In genomic region chr6:80457044-80457933, GRCh38 we compare ENCODE assay signal across 8 cellular contexts.
A peak's percentile ranks its signal among the peaks of the same experiment; 100 is the strongest.
DNase-seq lines count a peak whose midpoint lies in the region; ATAC-seq, FAIRE-seq and TF ChIP-seq lines count a peak whose summit lies in the region.

No MANE protein-coding gene starts in this region.

- TF ChIP-seq EP300 in K562 (IDR thresholded peaks at IDR 0.05; ENCODE audit: low read length) (no peak), stomach (IDR thresholded peaks at IDR 0.05) (no peak)

- no TSS peak for BruUV-seq in K562 (replicated peaks; lab: Mats Ljungman, UMichigan)

- peak; percentile 50 for DNase-seq in HK-2 (ENCODE audit: unreplicated experiment)
- DNase-seq in K562 (ENCODE audit: extremely low read depth in 1 of 4, low spot score in 3 of 4): no peak
- DNase-seq in hippocampal formation (lab: John Stamatoyannopoulos, UW): peak; percentile 44 to 73
- peak; percentile 60 for DNase-seq in stomach
- no peak for DNase-seq in HT-29 (ENCODE audit: low spot score)
- no peak for DNase-seq in activated CD4-positive, alpha-beta T cell treated with anti-CD3 and anti-CD28 coated beads, Interleukin-2, amount 50 U/mL, for 1 hour
- DNase-seq in RPMI8226: no peak

- no peak overlapping the region for H3K4me2 ChIP-seq in K562 (ENCODE audit: insufficient read depth, low read length)

- no peaks in the 10 kb centered on the region for H3K27me3 ChIP-seq in K562 (ENCODE audit: control insufficient read depth in 2 of 2, insufficient read depth in 2 of 2, low read length in 2 of 2)
- H3K27me3 ChIP-seq in stomach: no peaks in the 10 kb centered on the region

- TF ChIP-seq RAD21 in K562 (CRISPR knock-in tag; conservative IDR thresholded peaks at IDR 0.05 in 1 of 2, IDR thresholded peaks at IDR 0.05 in 1 of 2): no peak

- H4K20me1 ChIP-seq in K562 (replicated peaks; ENCODE audit: control insufficient read depth, insufficient read depth, low read length): no peaks in the 10 kb centered on the region

- no peaks in the 10 kb centered on the region for H3K9me3 ChIP-seq in K562 (replicated peaks; ENCODE audit: control insufficient read depth, insufficient read depth, low read depth, low read length)
- H3K9me3 ChIP-seq in stomach: no peaks in the 10 kb centered on the region

- no peaks in the 10 kb centered on the region for H3K9me1 ChIP-seq in K562 (ENCODE audit: control insufficient read depth, insufficient read depth, low read length)

- H2AFZ ChIP-seq in K562 (ENCODE audit: low read depth, low read length): no peak overlapping the region

- intact Hi-C loops in K562 (cut with micrococcal nuclease) (no loop called here), stomach (cut with DNase I; ENCODE audit: low total_unique reads) (no loop called here)

- H3K36me3 ChIP-seq in K562 (ENCODE audit: control insufficient read depth, insufficient read depth, low read length) (no peaks in the 10 kb centered on the region), stomach (no peaks in the 10 kb centered on the region)

- TF ChIP-seq CTCF in K562 (IDR thresholded peaks at IDR 0.05 in 2 of 3, conservative IDR thresholded peaks at IDR 0.05 in 1 of 3; ENCODE audit: insufficient read depth in 2 of 3, low read depth in 1 of 3, low read length in 3 of 3): no peak
- no peak for TF ChIP-seq CTCF in stomach (IDR thresholded peaks at IDR 0.05)

- 0% methylated on average over 5 of the region's 5 CpGs for WGBS in K562 (ENCODE audit: insufficient coverage, low coverage, missing lambda C conversion rate)
- 46 to 65% (median 61%) methylated on average over 5 of the region's 5 CpGs for WGBS in stomach, 5 donors

- H3K4me1 ChIP-seq in K562 (replicated peaks in 1 of 2; ENCODE audit: control insufficient read depth in 2 of 2, insufficient read depth in 2 of 2, low read length in 2 of 2): no peaks in the 10 kb centered on the region
- H3K4me1 ChIP-seq in stomach: peaks cover 0 to 18% (median 14%) of the 10 kb centered on the region in 4 donors

- ATAC-seq in K562 (no peak), HG03469 (IDR thresholded peaks at IDR 0.05; ENCODE audit: unreplicated experiment) (no peak)

- no peak overlapping the region for H3K9ac ChIP-seq in K562 (ENCODE audit: insufficient read depth in 1 of 2, low read depth in 2 of 2, low read length in 2 of 2)

- TF ChIP-seq POLR2A in K562 (conservative IDR thresholded peaks at IDR 0.05) (no peak), stomach (IDR thresholded peaks at IDR 0.05) (no peak)

- no peaks in the 10 kb centered on the region for H3K79me2 ChIP-seq in K562 (ENCODE audit: control insufficient read depth, insufficient read depth, low read length)

- CTCF ChIA-PET in K562 (lab: Yijun Ruan, JAX; ENCODE audit: low intra/inter-chr PET ratio): interaction anchor here (0.6 kb wide), 1 partner anchor 302 kb away, joined by 3 read pairs; no protein-coding TSS in a partner anchor

- POLR2A ChIA-PET in K562 (lab: Yijun Ruan, JAX): no interaction called here

- no peak overlapping the region for H3K4me3 ChIP-seq in K562
- no peak overlapping the region for H3K4me3 ChIP-seq in stomach

- FAIRE-seq in K562 (lab: Jason Lieb, UNC): no peak

- in situ Hi-C loops in K562 (cut with MboI): no loop called here

- no peak overlapping the region for H3K27ac ChIP-seq in K562 (ENCODE audit: extremely low read depth, low read depth, low read length)
- peak overlapping the region in 1 of 5 donors; percentile 48 for H3K27ac ChIP-seq in stomach

TF ChIP-seq in K562, 482 proteins besides CTCF, POLR2A, EP300 and RAD21:
- TF ChIP-seq THAP12 (CRISPR knock-in tag; IDR thresholded peaks at IDR 0.05) (no peak), SRSF1 (IDR thresholded peaks at IDR 0.05; ENCODE audit: low read depth, low read length) (no peak), ZNF316 (IDR thresholded peaks at IDR 0.05) (peak; percentile 41), KDM1A (IDR thresholded peaks at IDR 0.05) (no peak), MAFG (tag; conservative IDR thresholded peaks at IDR 0.05) (peak; percentile 38; the same call in 1 of the 2 replicates), MAFF (IDR thresholded peaks at IDR 0.05; ENCODE audit: low read length) (peak; percentile 49), MAFK (IDR thresholded peaks at IDR 0.05; ENCODE audit: low read length) (peak; percentile 59), ZNF354B (CRISPR knock-in tag; IDR thresholded peaks at IDR 0.05) (no peak), ESRRB (CRISPR knock-in tag; IDR thresholded peaks at IDR 0.05; ENCODE audit: borderline replicate concordance) (no peak)
TF ChIP-seq in K562: peak in this region for 4.

Comparison
In these comparisons a context has a peak if more than half of its experiments do, and no peak if none do; other contexts are left out.
1. DNase-seq: peak in HK-2 (single experiment), hippocampal formation (2 of 2) and stomach (single experiment); none in K562 (0 of 4), HT-29 (single experiment), activated CD4-positive, alpha-beta T cell treated with anti-CD3 and anti-CD28 coated beads, Interleukin-2, amount 50 U/mL, for 1 hour (single experiment) and RPMI8226 (single experiment).